In the genomic region with DNA sequence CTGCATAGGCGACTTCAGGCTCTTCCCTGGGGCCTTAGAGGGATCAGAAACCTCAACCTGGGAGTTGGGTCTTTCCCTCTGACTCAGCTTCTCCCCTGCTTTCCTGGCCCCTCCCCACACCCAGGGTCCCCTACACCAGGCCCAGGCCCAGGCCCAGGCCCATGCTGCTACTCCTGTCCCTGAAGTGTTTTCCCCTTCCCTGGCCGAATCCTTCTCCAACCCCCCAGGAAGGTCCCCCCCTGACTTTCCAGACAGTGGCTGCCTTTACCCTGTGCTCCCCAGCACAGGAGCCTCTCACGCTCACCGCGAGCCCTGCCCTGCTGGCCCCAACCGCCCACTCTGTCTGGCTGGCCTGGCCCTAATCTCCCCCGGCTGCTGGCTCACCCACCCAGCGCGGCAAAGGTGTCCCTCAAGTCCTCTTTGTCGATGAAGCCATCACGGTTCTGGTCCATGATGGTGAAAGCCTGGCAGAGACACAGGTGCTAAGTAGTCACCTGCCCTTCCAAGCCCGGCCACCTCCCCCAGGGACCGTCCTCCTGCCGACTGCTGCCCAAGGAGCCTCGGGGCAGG, we compare ENCODE assay signal across 1 cellular context.
TF ChIP-seq lines count a peak whose summit lies in the region.

No MANE protein-coding gene starts in this region.

TF ChIP-seq in H1, 55 proteins besides CTCF, POLR2A, EP300 and RAD21:
- TF ChIP-seq RBBP5 (IDR thresholded peaks at IDR 0.05; ENCODE audit: borderline replicate concordance, low read depth, low read length): no peak
- TF ChIP-seq CTBP2 (IDR thresholded peaks at IDR 0.05; ENCODE audit: borderline replicate concordance, insufficient read depth, insufficient read length, low read length): no peak
- no peak for TF ChIP-seq NRF1 (IDR thresholded peaks at IDR 0.05; ENCODE audit: low read depth, low read length)
- TF ChIP-seq, protein P1, sequence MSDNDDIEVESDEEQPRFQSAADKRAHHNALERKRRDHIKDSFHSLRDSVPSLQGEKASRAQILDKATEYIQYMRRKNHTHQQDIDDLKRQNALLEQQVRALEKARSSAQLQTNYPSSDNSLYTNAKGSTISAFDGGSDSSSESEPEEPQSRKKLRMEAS (IDR thresholded peaks at IDR 0.05): no peak
- TF ChIP-seq TCF12 (IDR thresholded peaks at IDR 0.05; ENCODE audit: low read depth, low read length): no peak
- no peak for TF ChIP-seq MAFK (IDR thresholded peaks at IDR 0.05; ENCODE audit: low read depth, low read length)
- no peak for TF ChIP-seq SP1 (IDR thresholded peaks at IDR 0.05; ENCODE audit: low read depth, low read length)
- no peak for TF ChIP-seq HDAC6 (IDR thresholded peaks at IDR 0.05; ENCODE audit: low read depth, low read length)
- TF ChIP-seq CEBPB (IDR thresholded peaks at IDR 0.05; ENCODE audit: low read depth, low read length): no peak
- no peak for TF ChIP-seq GABPA (IDR thresholded peaks at IDR 0.05; ENCODE audit: borderline replicate concordance, insufficient read depth, low read length)
- no peak for TF ChIP-seq SP4 (IDR thresholded peaks at IDR 0.05; ENCODE audit: low read length)
- no peak for TF ChIP-seq KDM5A (IDR thresholded peaks at IDR 0.05; ENCODE audit: low read length)
- no peak for TF ChIP-seq POLR2AphosphoS5 (IDR thresholded peaks at IDR 0.05; ENCODE audit: low read depth, low read length)
- TF ChIP-seq, protein P2, sequence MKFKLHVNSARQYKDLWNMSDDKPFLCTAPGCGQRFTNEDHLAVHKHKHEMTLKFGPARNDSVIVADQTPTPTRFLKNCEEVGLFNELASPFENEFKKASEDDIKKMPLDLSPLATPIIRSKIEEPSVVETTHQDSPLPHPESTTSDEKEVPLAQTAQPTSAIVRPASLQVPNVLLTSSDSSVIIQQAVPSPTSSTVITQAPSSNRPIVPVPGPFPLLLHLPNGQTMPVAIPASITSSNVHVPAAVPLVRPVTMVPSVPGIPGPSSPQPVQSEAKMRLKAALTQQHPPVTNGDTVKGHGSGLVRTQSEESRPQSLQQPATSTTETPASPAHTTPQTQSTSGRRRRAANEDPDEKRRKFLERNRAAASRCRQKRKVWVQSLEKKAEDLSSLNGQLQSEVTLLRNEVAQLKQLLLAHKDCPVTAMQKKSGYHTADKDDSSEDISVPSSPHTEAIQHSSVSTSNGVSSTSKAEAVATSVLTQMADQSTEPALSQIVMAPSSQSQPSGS (IDR thresholded peaks at IDR 0.05; ENCODE audit: low read length): no peak
- TF ChIP-seq CBX5 (IDR thresholded peaks at IDR 0.05; ENCODE audit: low read depth, low read length): no peak
- TF ChIP-seq HDAC2 (IDR thresholded peaks at IDR 0.05; ENCODE audit: borderline replicate concordance in 1 of 2, low read depth in 2 of 2, low read length in 2 of 2): no peak
- no peak for TF ChIP-seq SAP30 (IDR thresholded peaks at IDR 0.05; ENCODE audit: insufficient read depth, insufficient replicate concordance, low read length)
- no peak for TF ChIP-seq GTF2F1 (IDR thresholded peaks at IDR 0.05; ENCODE audit: borderline replicate concordance, low read depth, low read length)
- no peak for TF ChIP-seq PHF8 (conservative IDR thresholded peaks at IDR 0.05; ENCODE audit: low read depth, low read length)
- no peak for TF ChIP-seq SIRT6 (IDR thresholded peaks at IDR 0.05; ENCODE audit: low read length)
